Comparison of ENCODE assay signal across 8 cellular contexts in the genomic region with DNA sequence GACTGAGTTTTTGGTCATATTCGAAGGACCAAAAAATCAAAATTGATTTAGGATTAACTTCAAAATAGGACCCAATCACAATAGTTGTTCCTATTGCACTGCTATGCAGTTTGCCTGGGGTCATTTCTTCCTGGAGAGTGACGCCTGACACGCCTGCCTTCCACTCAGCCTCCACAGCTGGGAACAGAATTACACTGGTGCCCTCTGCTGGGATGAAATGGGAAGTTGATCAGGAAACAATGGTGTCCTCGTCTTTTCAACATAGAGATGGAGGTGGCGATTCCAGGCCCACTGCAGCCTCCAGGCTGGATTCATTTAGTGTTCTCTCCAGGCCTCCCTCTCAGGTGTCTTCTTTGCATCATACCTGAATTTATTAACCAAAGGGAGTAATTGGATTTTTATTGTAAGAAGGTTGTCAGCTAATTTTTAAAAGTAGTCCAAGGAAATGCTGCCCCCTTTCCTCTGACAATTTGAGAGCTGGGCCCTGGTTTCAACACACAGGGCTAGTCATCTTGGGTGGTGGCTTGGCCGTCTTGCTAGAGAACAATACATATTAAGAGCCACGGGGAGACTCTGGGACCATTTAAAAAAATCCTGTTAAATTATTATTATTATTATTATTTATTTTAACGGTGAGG.
A peak's percentile ranks its signal among the peaks of the same experiment; 100 is the strongest.
DNase-seq lines count a peak whose midpoint lies in the region; ATAC-seq and TF ChIP-seq lines count a peak whose summit lies in the region.

No MANE protein-coding gene starts in this region.

- H3K36me3 ChIP-seq in breast epithelium (no peaks in the 10 kb centered on the region), kidney epithelial cell (ENCODE audit: control insufficient read depth, insufficient read depth, low read length) (no peaks in the 10 kb centered on the region)

- peak; percentile 94 for ATAC-seq in GM18870 (IDR thresholded peaks at IDR 0.05; ENCODE audit: unreplicated experiment)
- ATAC-seq in HG03097 (IDR thresholded peaks at IDR 0.05; ENCODE audit: low FRiP score, unreplicated experiment) = peak; percentile 95

- H3K4me3 ChIP-seq in breast epithelium (no peak overlapping the region), kidney epithelial cell (ENCODE audit: low read depth, low read length) (no peak overlapping the region)

- intact Hi-C loops in breast epithelium (cut with DNase I; ENCODE audit: low total_unique reads) = no loop called here

- no peaks in the 10 kb centered on the region for H3K4me1 ChIP-seq in breast epithelium

- no peak for TF ChIP-seq POLR2A in breast epithelium (IDR thresholded peaks at IDR 0.05)

- peak; percentile 76 for TF ChIP-seq CTCF in AG09319 (IDR thresholded peaks at IDR 0.05; ENCODE audit: low read depth, low read length)
- peak; percentile 92 for TF ChIP-seq CTCF in VCaP (conservative IDR thresholded peaks at IDR 0.05)
- peak; percentile 48 to 79 (median 77) for TF ChIP-seq CTCF in breast epithelium (IDR thresholded peaks at IDR 0.05)
- TF ChIP-seq CTCF in kidney epithelial cell (IDR thresholded peaks at IDR 0.05; ENCODE audit: insufficient read depth, low read length, poor library complexity, severe bottlenecking) = peak; percentile 70

- DNase-seq in AG09319 (ENCODE audit: extremely low read depth, low read depth) (no peak), NCI-H2107 treated with DMSO at 0.1 percent for 48 hours (lab: John Stamatoyannopoulos, UW; ENCODE audit: unreplicated experiment) (peak; percentile 93), breast epithelium (ENCODE audit: low spot score in 2 of 2) (peak; percentile 62 to 65), kidney epithelial cell (ENCODE audit: low read depth) (no peak)
- peak; percentile 60 for DNase-seq in stimulated activated CD4-positive, alpha-beta T cell treated with anti-CD3 and anti-CD28 coated beads, Interleukin-1b, Interleukin-23, amount 100 ng/mL, for 48 hours

- H3K27me3 ChIP-seq in breast epithelium (no peaks in the 10 kb centered on the region), kidney epithelial cell (ENCODE audit: control insufficient read depth, insufficient read depth, low read length) (no peaks in the 10 kb centered on the region)

- H3K27ac ChIP-seq in VCaP = no peak overlapping the region
- no peak overlapping the region for H3K27ac ChIP-seq in breast epithelium

- no peaks in the 10 kb centered on the region for H3K9me3 ChIP-seq in breast epithelium

Comparison
In these comparisons a context has a peak if more than half of its experiments do, and no peak if none do; other contexts are left out.
1. DNase-seq: peak in NCI-H2107 treated with DMSO at 0.1 percent for 48 hours (single experiment), breast epithelium (2 of 2) and stimulated activated CD4-positive, alpha-beta T cell treated with anti-CD3 and anti-CD28 coated beads, Interleukin-1b, Interleukin-23, amount 100 ng/mL, for 48 hours (single experiment); none in AG09319 (single experiment) and kidney epithelial cell (single experiment).
2. Peak in every context shown above with its lines, with median percentiles within 50 percentile points of each other: CTCF ChIP-seq.